Comparison of ENCODE assay signal across 8 cellular contexts in the genomic region with DNA sequence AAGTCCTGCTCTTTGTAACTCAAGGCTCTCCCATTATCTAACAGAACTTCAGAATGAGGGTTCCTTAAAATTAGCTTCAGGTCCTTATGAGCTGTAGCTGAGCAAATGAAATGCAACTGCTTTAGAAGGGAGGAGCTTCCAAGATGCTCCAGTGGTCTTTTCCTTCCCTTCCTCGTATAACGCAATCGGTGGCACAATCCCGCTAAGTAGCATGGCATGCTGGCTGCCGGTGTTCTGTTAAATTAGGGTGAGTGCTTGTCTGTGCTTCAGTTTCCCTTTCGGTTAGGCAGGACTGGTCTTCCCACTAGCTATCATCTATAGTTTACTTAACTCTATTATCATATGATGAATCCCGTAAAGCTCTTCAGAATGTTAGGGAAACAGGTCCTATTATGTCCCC. TPM values are rescaled to one million over a fixed set of nuclear protein-coding genes. Genes with fewer than 3 reads are reported as not detected.
DNase-seq lines count a peak whose midpoint lies in the region; ATAC-seq lines count a peak whose summit lies in the region.

No MANE protein-coding gene starts in this region.

- peaks cover 33 to 68% (median 45%) of the 10 kb centered on the region in 4 donors for H3K4me1 Mint-ChIP-seq in CD4-positive, CD25-positive, alpha-beta regulatory T cell
- H3K4me1 Mint-ChIP-seq in naive B cell: peaks cover 83 to 85% (median 85%) of the 10 kb centered on the region in 3 donors

- no peaks in the 10 kb centered on the region for H3K27me3 ChIP-seq in CD4-positive, CD25-positive, alpha-beta regulatory T cell (ENCODE audit: control insufficient read depth, insufficient read depth, low read length)
- no peaks in the 10 kb centered on the region for H3K27me3 ChIP-seq in endocrine pancreas (ENCODE audit: control insufficient read depth, insufficient read depth, low read length)

- peak overlapping the region; percentile 95 for H3K4me3 ChIP-seq in CD4-positive, CD25-positive, alpha-beta regulatory T cell (ENCODE audit: low read depth, low read length)
- H3K4me3 ChIP-seq in endocrine pancreas (ENCODE audit: control insufficient read depth, insufficient read depth, low read length): peak overlapping the region; percentile 90

- H3K9me3 Mint-ChIP-seq in CD4-positive, CD25-positive, alpha-beta regulatory T cell: no peaks in the 10 kb centered on the region
- H3K9me3 Mint-ChIP-seq in naive B cell: no peaks in the 10 kb centered on the region

- peak overlapping the region; percentile 99 to 100 (median 99) for H3K4me3 Mint-ChIP-seq in CD4-positive, CD25-positive, alpha-beta regulatory T cell
- H3K4me3 Mint-ChIP-seq in naive B cell: peak overlapping the region; percentile 85 to 100 (median 99)

- H3K9me3 ChIP-seq in CD4-positive, CD25-positive, alpha-beta regulatory T cell (ENCODE audit: control insufficient read depth in 2 of 2, low read length in 2 of 2): no peaks in the 10 kb centered on the region
- H3K9me3 ChIP-seq in endocrine pancreas (ENCODE audit: control insufficient read depth, low read length): no peaks in the 10 kb centered on the region

- peaks cover 12% of the 10 kb centered on the region for H3K36me3 ChIP-seq in CD4-positive, CD25-positive, alpha-beta regulatory T cell (ENCODE audit: control insufficient read depth, insufficient read depth, low read length)
- no peaks in the 10 kb centered on the region for H3K36me3 ChIP-seq in endocrine pancreas (ENCODE audit: control insufficient read depth, insufficient read depth, low read length)

- H3K9ac ChIP-seq in endocrine pancreas (ENCODE audit: control insufficient read depth, insufficient read depth, low read length): peak overlapping the region; percentile 34

- peak overlapping the region; percentile 90 to 97 (median 95) for H3K27ac Mint-ChIP-seq in CD4-positive, CD25-positive, alpha-beta regulatory T cell
- H3K27ac Mint-ChIP-seq in naive B cell: peak overlapping the region in 5 of 6 donors; percentile 74 to 98 (median 94)

- ATAC-seq in CD4-positive, CD25-positive, alpha-beta regulatory T cell (ENCODE audit: low read depth in 2 of 2): peak; percentile 22 to 45
- ATAC-seq in GM21529 (IDR thresholded peaks at IDR 0.05; ENCODE audit: unreplicated experiment): peak; percentile 23
- peak; percentile 19 to 20 for ATAC-seq in naive B cell (ENCODE audit: low read depth in 2 of 2)

- DNase-seq in CD4-positive, CD25-positive, alpha-beta regulatory T cell: peak in 2 of 3 donors; percentile 49 to 73
- peak; percentile 76 for DNase-seq in OCI-M1 (lab: John Stamatoyannopoulos, UW)
- peak; percentile 41 for DNase-seq in naive B cell
- no peak for DNase-seq in SHP77 treated with DMSO at 0.1 percent for 48 hours (lab: John Stamatoyannopoulos, UW)
- no peak for DNase-seq in NCI-H774 (lab: John Stamatoyannopoulos, UW)
- no peak for DNase-seq in GM19238 (ENCODE audit: insufficient read length, low spot score)

- peaks cover 4% of the 10 kb centered on the region for H3K27me3 Mint-ChIP-seq in CD4-positive, CD25-positive, alpha-beta regulatory T cell
- no peaks in the 10 kb centered on the region for H3K27me3 Mint-ChIP-seq in naive B cell

- H3K27ac ChIP-seq in CD4-positive, CD25-positive, alpha-beta regulatory T cell (ENCODE audit: insufficient read depth, low read length, poor library complexity, severe bottlenecking): peak overlapping the region; percentile 80

- H3K36me3 Mint-ChIP-seq in CD4-positive, CD25-positive, alpha-beta regulatory T cell: peaks cover 32% of the 10 kb centered on the region
- peaks cover 27 to 33% of the 10 kb centered on the region in 2 donors for H3K36me3 Mint-ChIP-seq in naive B cell

- H3K4me1 ChIP-seq in CD4-positive, CD25-positive, alpha-beta regulatory T cell (ENCODE audit: control insufficient read depth, insufficient read depth, low read length, poor library complexity, severe bottlenecking): peaks cover 52% of the 10 kb centered on the region
- peaks cover 13% of the 10 kb centered on the region for H3K4me1 ChIP-seq in endocrine pancreas (ENCODE audit: control insufficient read depth, insufficient read depth, low read length)

RNA-seq across cellular contexts. Expression of gene KIAA0040, which starts 0.9 kb away (rescaled TPM):
- 50.1 TPM for total RNA-seq in CD4-positive, CD25-positive, alpha-beta regulatory T cell
- polyA plus RNA-seq in CD4-positive, CD25-positive, alpha-beta regulatory T cell: 10 to 100 TPM; 53.1 to 63.3 (median 57.1) TPM
- 100 to 1,000 TPM in 5 of 6 donors, 10 to 100 TPM in 1; 97.1 to 182 (median 140) TPM for polyA plus RNA-seq in naive B cell (ENCODE audit: low read depth in 6 of 6)

Comparison
In these comparisons a context has a peak if more than half of its experiments do, and no peak if none do; other contexts are left out.
1. DNase-seq: peak in CD4-positive, CD25-positive, alpha-beta regulatory T cell (2 of 3), OCI-M1 (single experiment) and naive B cell (single experiment); none in SHP77 treated with DMSO at 0.1 percent for 48 hours (single experiment), NCI-H774 (single experiment) and GM19238 (single experiment).
2. Peak in every context shown above with its lines, with median percentiles within 50 percentile points of each other: ATAC-seq.